In the genomic region with DNA sequence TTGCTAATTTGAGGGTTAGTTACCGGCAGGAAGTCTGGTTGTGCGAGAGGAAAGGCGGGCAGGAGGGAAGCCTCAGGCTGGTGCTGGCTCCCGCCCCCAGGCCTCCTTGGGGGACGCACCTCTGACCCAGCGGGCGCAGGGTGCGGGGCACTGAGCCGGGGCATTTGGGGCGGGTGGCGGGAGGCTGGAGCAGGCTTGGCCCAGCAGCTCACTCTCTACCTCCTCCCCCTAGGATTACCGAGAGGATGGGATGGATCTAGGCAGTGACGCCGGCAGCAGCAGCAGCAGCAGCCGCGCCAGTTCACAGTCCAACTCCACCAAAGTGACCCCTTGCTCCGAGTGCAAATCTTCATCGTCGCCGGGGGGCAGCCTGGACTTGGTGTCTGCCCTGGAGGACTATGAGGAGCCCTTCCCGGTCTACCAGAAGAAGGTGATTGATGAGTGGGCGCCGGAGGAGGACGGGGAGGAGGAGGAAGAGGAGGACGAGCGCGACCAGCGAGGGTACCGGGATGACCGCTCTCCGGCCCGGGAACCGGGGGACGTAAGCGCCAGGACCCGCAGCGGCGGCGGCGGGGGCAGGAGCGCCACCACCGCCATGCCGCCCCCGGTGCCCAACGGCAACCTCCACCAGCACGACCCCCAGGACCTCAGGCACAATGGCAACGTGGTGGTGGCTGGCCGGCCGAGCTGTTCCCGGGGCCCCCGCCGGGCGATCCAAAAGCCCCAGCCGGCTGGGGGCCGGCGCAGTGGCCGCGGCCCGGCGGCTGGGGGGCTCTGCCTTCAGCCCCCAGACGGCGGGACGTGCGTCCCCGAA, we compare ENCODE assay signal across 8 cellular contexts.
A peak's percentile ranks its signal among the peaks of the same experiment; 100 is the strongest.
DNase-seq lines count a peak whose midpoint lies in the region; ATAC-seq and TF ChIP-seq lines count a peak whose summit lies in the region.

No MANE protein-coding gene starts in this region.

- no peaks in the 10 kb centered on the region for H3K9me3 Mint-ChIP-seq in immature natural killer cell

- ATAC-seq in HG03039 (IDR thresholded peaks at IDR 0.05; ENCODE audit: unreplicated experiment): no peak

- H3K27me3 ChIP-seq in H7 (ENCODE audit: control insufficient read depth, insufficient read depth, low read length): peaks cover 2% of the 10 kb centered on the region; the same call in 1 of the 2 replicates
- H3K27me3 ChIP-seq in OCI-LY1 (ENCODE audit: insufficient read depth, low read length): no peaks in the 10 kb centered on the region; the same call in 1 of the 2 replicates
- H3K27me3 ChIP-seq in skeletal muscle tissue (ENCODE audit: control insufficient read depth in 3 of 3, insufficient read depth in 3 of 3, low read length in 3 of 3): peaks cover 0 to 6% (median 0%) of the 10 kb centered on the region in 3 donors

- no peaks in the 10 kb centered on the region for H3K9me2 ChIP-seq in OCI-LY1 (ENCODE audit: low read depth, low read length)

- peaks cover 0 to 7% (median 4%) of the 10 kb centered on the region in 3 donors for H3K36me3 Mint-ChIP-seq in immature natural killer cell

- H3F3A ChIP-seq in OCI-LY1 (ENCODE audit: insufficient read depth, low read length): no peaks in the 10 kb centered on the region

- H3K9ac ChIP-seq in ES-I3 (ENCODE audit: low read depth, low read length) (peak overlapping the region; percentile 46), OCI-LY1 (ENCODE audit: low read length) (peak overlapping the region; percentile 42), skeletal muscle tissue (ENCODE audit: low read depth in 1 of 3, low read length in 3 of 3) (peak overlapping the region; percentile 76 to 81 (median 77))

- no peaks in the 10 kb centered on the region for H3K9me3 ChIP-seq in ES-I3 (ENCODE audit: control insufficient read depth, insufficient read depth, low read length)
- H3K9me3 ChIP-seq in OCI-LY1 (ENCODE audit: low read length): no peaks in the 10 kb centered on the region
- H3K9me3 ChIP-seq in skeletal muscle tissue (ENCODE audit: control insufficient read depth in 3 of 3, low read length in 3 of 3): no peaks in the 10 kb centered on the region

- no peaks in the 10 kb centered on the region for H4K20me1 ChIP-seq in OCI-LY1 (ENCODE audit: insufficient read depth, low read length)

- H3K79me2 ChIP-seq in OCI-LY1 (ENCODE audit: insufficient read depth, low read length): no peaks in the 10 kb centered on the region

- peak overlapping the region; percentile 71 for H3K4me3 ChIP-seq in H7 (ENCODE audit: insufficient read depth, low read depth, low read length)
- peak overlapping the region; percentile 70 for H3K4me3 ChIP-seq in OCI-LY1 (ENCODE audit: low read depth, low read length, poor library complexity, severe bottlenecking)
- H3K4me3 ChIP-seq in skeletal muscle tissue (ENCODE audit: low read length in 3 of 3): peak overlapping the region; percentile 66 to 77 (median 76)

- H3K36me3 ChIP-seq in ES-I3 (ENCODE audit: insufficient read depth, low read length): no peaks in the 10 kb centered on the region
- H3K36me3 ChIP-seq in H7 (replicated peaks; ENCODE audit: control insufficient read depth, insufficient read depth, low read length): no peaks in the 10 kb centered on the region
- H3K36me3 ChIP-seq in OCI-LY1 (ENCODE audit: insufficient read depth, low read length): no peaks in the 10 kb centered on the region
- H3K36me3 ChIP-seq in skeletal muscle tissue (ENCODE audit: control insufficient read depth in 3 of 3, insufficient read depth in 3 of 3, low read length in 3 of 3): peaks cover 0 to 2% (median 0%) of the 10 kb centered on the region in 3 donors

- H3K27ac ChIP-seq in OCI-LY1 (ENCODE audit: low read depth, low read length, poor library complexity, severe bottlenecking) (no peak overlapping the region), caudate nucleus (ENCODE audit: low read depth, low read length) (peak overlapping the region; percentile 87), skeletal muscle tissue (ENCODE audit: low read depth, low read length) (peak overlapping the region; percentile 88)

- peak overlapping the region; percentile 11; the same call in 1 of the 2 replicates for H2AFZ ChIP-seq in OCI-LY1 (ENCODE audit: low read length)

- no peak for TF ChIP-seq CTCF in OCI-LY1 (IDR thresholded peaks at IDR 0.05; ENCODE audit: low read length)

- H3K4me1 ChIP-seq in ES-I3 (ENCODE audit: insufficient read depth, low read length): peaks cover 23% of the 10 kb centered on the region
- peaks cover 20% of the 10 kb centered on the region for H3K4me1 ChIP-seq in OCI-LY1 (ENCODE audit: insufficient read depth, low read length, severe bottlenecking)
- H3K4me1 ChIP-seq in skeletal muscle tissue (ENCODE audit: control insufficient read depth in 3 of 3, insufficient read depth in 3 of 3, low read length in 3 of 3): peaks cover 21 to 25% (median 22%) of the 10 kb centered on the region in 3 donors

- H3K4me3 Mint-ChIP-seq in immature natural killer cell: peak overlapping the region; percentile 50 to 81 (median 74)

- H3K27me3 Mint-ChIP-seq in immature natural killer cell (ENCODE audit: low read depth in 3 of 3): peaks cover 8 to 25% (median 18%) of the 10 kb centered on the region in 3 donors

- DNase-seq in H7: peak; percentile 86
- peak in 44 of 61 donors; percentile 14 to 85 (median 56) for DNase-seq in caudate nucleus (lab: John Stamatoyannopoulos, UW)
- DNase-seq in immature natural killer cell: peak in 2 of 3 donors; percentile 11 to 12
- DNase-seq in activated effector memory CD4-positive, alpha-beta T cell treated with anti-CD3 and anti-CD28 coated beads, Interleukin-2, amount 50 U/mL, for 16 hours: no peak

- H3K4me1 Mint-ChIP-seq in immature natural killer cell: peaks cover 6 to 14% of the 10 kb centered on the region in 2 donors

- H3K27ac Mint-ChIP-seq in immature natural killer cell: no peak overlapping the region

- H3K4me2 ChIP-seq in OCI-LY1 (ENCODE audit: low read length): peak overlapping the region; percentile 95
